In the genomic region with DNA sequence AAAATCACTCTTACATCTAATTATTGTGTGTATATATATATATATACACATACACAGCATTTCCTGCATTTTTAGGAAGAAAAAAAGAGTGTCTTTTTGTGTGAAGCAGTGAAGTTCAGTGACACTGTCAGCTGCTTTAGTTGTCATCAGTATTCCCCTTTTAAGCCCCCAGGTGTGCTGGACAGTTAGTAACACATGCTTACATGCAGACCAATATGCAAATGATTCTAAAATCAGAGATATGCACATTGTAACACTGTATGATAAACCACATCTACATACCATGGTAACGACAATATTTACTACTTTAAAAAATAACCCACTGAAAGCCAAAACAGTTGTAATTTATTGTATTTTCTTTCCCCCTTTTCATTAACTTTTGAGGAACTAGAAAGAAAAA, we compare ENCODE assay signal across 22 cellular contexts. TPM values are rescaled to one million over a fixed set of nuclear protein-coding genes. Genes with fewer than 3 reads are reported as not detected.
"Had no signal": no experiment of that assay in that cellular context is flagged by ENCODE, and none has a peak within 500 bp of the region (broad histone marks: within the 10 kb centered on the region; RNA-seq: fewer than 3 reads in every experiment).

No MANE protein-coding gene starts in this region.

- H3K9me3 Mint-ChIP-seq: activated CD4-positive, alpha-beta memory T cell treated with anti-CD3 and anti-CD28 coated beads, Interleukin-2, amount 10 ng/mL, durations not matched to agents 7 days and 5 days; activated CD4-positive, alpha-beta T cell treated with anti-CD3 and anti-CD28 coated beads, Interleukin-2, amount 10 ng/mL, durations not matched to agents 24 days and 14 days; activated naive CD4-positive, alpha-beta T cell treated with anti-CD3 and anti-CD28 coated beads, Interleukin-2, amount 10 ng/mL, durations not matched to agents 7 days and 5 days; activated naive CD8-positive, alpha-beta T cell treated with anti-CD3 and anti-CD28 coated beads, Interleukin-2, amount 50 U/mL, for 24 hours; activated T-cell treated with anti-CD3 and anti-CD28 coated beads, Interleukin-2, amount 50 U/mL, for 72 hours; natural killer cell; stimulated activated naive B cell treated with anti-CD40 and anti-IgM and Interleukin-4, amounts not matched to agents 10 μg/mL and 1 μg/mL and 100 μg/mL, for 72 hours had no signal

- ATAC-seq: activated CD4-positive, CD25-positive, alpha-beta regulatory T cell treated with anti-CD3 and anti-CD28 coated beads, Interleukin-2, amount 50 U/mL, for 24 hours; activated naive CD8-positive, alpha-beta T cell treated with anti-CD3 and anti-CD28 coated beads, Interleukin-2, amount 50 U/mL, for 24 hours; activated T-cell treated with anti-CD3 and anti-CD28 coated beads, Interleukin-2, amount 50 U/mL, for 72 hours; natural killer cell; stimulated activated naive B cell treated with anti-CD40 and anti-IgM and Interleukin-4, amounts not matched to agents 10 μg/mL and 1 μg/mL and 100 μg/mL, for 72 hours had no signal

- H3K27ac ChIP-seq: esophagus muscularis mucosa, prostate gland, vagina, VCaP had no signal

- H3K27me3 Mint-ChIP-seq: stimulated activated naive B cell treated with anti-CD40 and anti-IgM and Interleukin-4, amounts not matched to agents 10 μg/mL and 1 μg/mL and 100 μg/mL, for 72 hours had no signal

- H3K9me3 ChIP-seq: esophagus muscularis mucosa, left ventricle myocardium inferior, prostate gland, vagina had no signal

- H3K4me1 Mint-ChIP-seq: activated CD4-positive, alpha-beta memory T cell treated with anti-CD3 and anti-CD28 coated beads, Interleukin-2, amount 10 ng/mL, durations not matched to agents 7 days and 5 days; activated CD4-positive, alpha-beta T cell treated with anti-CD3 and anti-CD28 coated beads, Interleukin-2, amount 10 ng/mL, durations not matched to agents 24 days and 14 days; activated naive CD4-positive, alpha-beta T cell treated with anti-CD3 and anti-CD28 coated beads, Interleukin-2, amount 10 ng/mL, durations not matched to agents 7 days and 5 days; activated naive CD8-positive, alpha-beta T cell treated with anti-CD3 and anti-CD28 coated beads, Interleukin-2, amount 50 U/mL, for 24 hours; natural killer cell; stimulated activated naive B cell treated with anti-CD40 and anti-IgM and Interleukin-4, amounts not matched to agents 10 μg/mL and 1 μg/mL and 100 μg/mL, for 72 hours had no signal

- H3K4me3 Mint-ChIP-seq: activated CD4-positive, alpha-beta memory T cell treated with anti-CD3 and anti-CD28 coated beads, Interleukin-2, amount 10 ng/mL, durations not matched to agents 7 days and 5 days; activated CD4-positive, alpha-beta T cell treated with anti-CD3 and anti-CD28 coated beads, Interleukin-2, amount 10 ng/mL, durations not matched to agents 24 days and 14 days; activated naive CD4-positive, alpha-beta T cell treated with anti-CD3 and anti-CD28 coated beads, Interleukin-2, amount 10 ng/mL, durations not matched to agents 7 days and 5 days; activated naive CD8-positive, alpha-beta T cell treated with anti-CD3 and anti-CD28 coated beads, Interleukin-2, amount 50 U/mL, for 24 hours; activated T-cell treated with anti-CD3 and anti-CD28 coated beads, Interleukin-2, amount 50 U/mL, for 72 hours; natural killer cell; stimulated activated naive B cell treated with anti-CD40 and anti-IgM and Interleukin-4, amounts not matched to agents 10 μg/mL and 1 μg/mL and 100 μg/mL, for 72 hours; type B pancreatic cell had no signal

- H3K4me1 ChIP-seq: prostate gland had no signal

- H3K27ac Mint-ChIP-seq: activated CD4-positive, alpha-beta memory T cell treated with anti-CD3 and anti-CD28 coated beads, Interleukin-2, amount 10 ng/mL, durations not matched to agents 7 days and 5 days; activated CD4-positive, alpha-beta T cell treated with anti-CD3 and anti-CD28 coated beads, Interleukin-2, amount 10 ng/mL, durations not matched to agents 24 days and 14 days; activated naive CD4-positive, alpha-beta T cell treated with anti-CD3 and anti-CD28 coated beads, Interleukin-2, amount 10 ng/mL, durations not matched to agents 7 days and 5 days; activated naive CD8-positive, alpha-beta T cell treated with anti-CD3 and anti-CD28 coated beads, Interleukin-2, amount 50 U/mL, for 24 hours; activated T-cell treated with anti-CD3 and anti-CD28 coated beads, Interleukin-2, amount 50 U/mL, for 72 hours; natural killer cell; stimulated activated naive B cell treated with anti-CD40 and anti-IgM and Interleukin-4, amounts not matched to agents 10 μg/mL and 1 μg/mL and 100 μg/mL, for 72 hours; type B pancreatic cell had no signal

- H3K36me3 Mint-ChIP-seq: activated naive CD4-positive, alpha-beta T cell treated with anti-CD3 and anti-CD28 coated beads, Interleukin-2, amount 10 ng/mL, durations not matched to agents 7 days and 5 days; natural killer cell; stimulated activated naive B cell treated with anti-CD40 and anti-IgM and Interleukin-4, amounts not matched to agents 10 μg/mL and 1 μg/mL and 100 μg/mL, for 72 hours had no signal

- H3K27me3 ChIP-seq: esophagus muscularis mucosa, vagina had no signal

- H3K36me3 ChIP-seq: esophagus muscularis mucosa, left ventricle myocardium inferior, prostate gland, vagina had no signal

- DNase-seq: activated CD4-positive, alpha-beta memory T cell treated with anti-CD3 and anti-CD28 coated beads, Interleukin-2, amount 10 ng/mL, durations not matched to agents 7 days and 5 days; activated CD4-positive, alpha-beta T cell treated with anti-CD3 and anti-CD28 coated beads, Interleukin-2, amount 10 ng/mL, durations not matched to agents 24 days and 14 days; activated effector memory CD4-positive, alpha-beta T cell treated with Interleukin-2 at 50 U/mL for 16 hours; activated naive CD4-positive, alpha-beta T cell treated with anti-CD3 and anti-CD28 coated beads, Interleukin-2, amount 10 ng/mL, durations not matched to agents 7 days and 5 days; activated naive CD8-positive, alpha-beta T cell treated with anti-CD3 and anti-CD28 coated beads, Interleukin-2, amount 50 U/mL, for 24 hours; activated T-cell treated with anti-CD3 and anti-CD28 coated beads, Interleukin-2, amount 50 U/mL, for 72 hours; cerebellar nuclear complex; head of caudate nucleus; hypothalamus; left ventricle myocardium inferior; midbrain; natural killer cell; stimulated activated CD4-positive, alpha-beta T cell treated with anti-CD3 and anti-CD28 coated beads, Interleukin-2, amount 100 ng/mL, for 48 hours; stimulated activated CD8-positive, alpha-beta memory T cell treated with anti-CD3 and anti-CD28 coated beads, Interleukin-4, amount 100 ng/mL, for 48 hours; stimulated activated naive B cell treated with anti-CD40 and anti-IgM and Interleukin-4, amounts not matched to agents 10 μg/mL and 1 μg/mL and 100 μg/mL, for 72 hours had no signal

- H3K4me3 ChIP-seq: coronary artery, esophagus muscularis mucosa, left ventricle myocardium inferior, prostate gland, vagina had no signal

RNA-seq across cellular contexts. Expression of a gene that starts 16.9 kb away (rescaled TPM):
- total RNA-seq: natural killer cell had no signal
